In the genomic region with DNA sequence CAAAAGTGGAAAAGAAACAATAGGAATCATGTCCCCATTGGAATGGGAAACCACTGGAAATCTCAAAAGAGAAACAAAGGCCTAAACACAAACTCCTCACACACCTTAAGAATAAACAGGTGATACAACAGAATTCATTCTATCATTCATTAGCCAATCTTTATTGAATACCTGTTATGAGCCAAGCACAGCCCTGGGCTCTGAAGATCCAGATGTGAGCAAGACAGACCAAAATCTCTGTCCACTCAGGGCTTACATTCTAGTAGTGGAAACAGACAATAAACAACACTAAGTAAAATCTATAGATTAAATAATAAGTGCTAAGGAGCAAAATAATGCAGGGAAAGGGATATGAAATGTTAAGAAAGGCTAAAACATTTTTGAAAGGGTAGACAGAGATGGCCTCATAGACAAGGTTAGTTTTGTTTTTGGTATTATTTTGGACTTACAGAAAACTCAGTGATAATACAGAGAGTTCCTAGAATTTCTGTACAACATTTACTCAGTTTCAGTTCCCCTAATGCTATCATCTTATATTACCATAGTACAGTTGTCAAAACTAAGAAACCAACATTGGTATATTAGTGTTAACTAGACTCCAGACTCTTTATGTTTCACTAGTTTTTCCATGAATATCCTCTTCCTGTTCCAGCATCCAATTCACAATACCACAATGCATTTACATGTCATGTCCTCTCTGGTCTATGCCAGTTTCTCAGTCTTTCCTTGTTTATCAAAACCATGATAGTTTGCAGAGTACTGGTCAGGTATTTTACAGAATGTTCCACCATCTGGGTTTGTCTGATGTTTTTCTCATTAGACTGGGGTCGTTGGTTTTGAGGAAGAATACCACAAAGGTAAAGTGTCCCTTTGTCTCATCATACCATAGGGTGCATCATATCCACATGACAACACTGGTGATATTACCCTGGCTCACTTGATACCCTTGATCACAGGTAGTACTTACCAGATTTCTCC, we compare ENCODE assay signal across 11 cellular contexts.
DNase-seq lines count a peak whose midpoint lies in the region; ATAC-seq, FAIRE-seq and TF ChIP-seq lines count a peak whose summit lies in the region.
"Had no signal": no experiment of that assay in that cellular context is flagged by ENCODE, and none has a peak within 500 bp of the region (broad histone marks: within the 10 kb centered on the region; RNA-seq: fewer than 3 reads in every experiment).

No MANE protein-coding gene starts in this region.

- WGBS in psoas muscle, 3 donors = 28 to 45% (median 38%) methylated on average over 1 of the region's 1 CpG

- ATAC-seq in GM19324 (IDR thresholded peaks at IDR 0.05; ENCODE audit: low FRiP score, unreplicated experiment) (peak; percentile 80), HG02885 (IDR thresholded peaks at IDR 0.05; ENCODE audit: poor library complexity, unreplicated experiment) (peak; percentile 97), psoas muscle (no peak)
- ATAC-seq: SK-N-SH treated with all-trans-retinoic acid at 6 μM for 48 hours had no signal

- H3K4me3 ChIP-seq in GM12864 (ENCODE audit: low read depth, low read length) (no peak overlapping the region), Peyer's patch (no peak overlapping the region), psoas muscle (no peak overlapping the region)

- TF ChIP-seq CTCF in GM12864 (IDR thresholded peaks at IDR 0.05; ENCODE audit: low read depth, low read length, missing control alignments) (no peak), Peyer's patch (IDR thresholded peaks at IDR 0.05) (no peak), psoas muscle (IDR thresholded peaks at IDR 0.05) (no peak)

- no peak for TF ChIP-seq POLR2A in Peyer's patch (IDR thresholded peaks at IDR 0.05)

- FAIRE-seq in HTR-8/SVneo (lab: Jason Lieb, UNC) = no peak

- H3K27me3 ChIP-seq in Peyer's patch = no peaks in the 10 kb centered on the region
- no peaks in the 10 kb centered on the region for H3K27me3 ChIP-seq in psoas muscle (ENCODE audit: insufficient read depth in 3 of 3, low read length in 2 of 3)

- H3K4me1 ChIP-seq in Peyer's patch (peaks cover 0 to 8% (median 0%) of the 10 kb centered on the region in 4 donors), psoas muscle (peaks cover 22% of the 10 kb centered on the region)

- H3K27ac ChIP-seq in Peyer's patch (no peak overlapping the region), psoas muscle (no peak overlapping the region)
- H3K27ac ChIP-seq: C4-2B had no signal

- H3K9me3 ChIP-seq in Peyer's patch = no peaks in the 10 kb centered on the region
- H3K9me3 ChIP-seq in psoas muscle = no peaks in the 10 kb centered on the region

- intact Hi-C loops in psoas muscle (cut with DNase I) = loop anchor here (5.0 kb wide), 2 partner anchors 48 to 168 kb away; no protein-coding TSS in a partner anchor

- DNase-seq in GM12864 (ENCODE audit: low read depth) = peak; percentile 41
- DNase-seq in NAMALWA (ENCODE audit: low spot score) = peak; percentile 22
- no peak for DNase-seq in effector CD4-positive, alpha-beta T cell
- no peak for DNase-seq in Peyer's patch
- no peak for DNase-seq in psoas muscle
- DNase-seq in HTR-8/SVneo (ENCODE audit: insufficient read length, low spot score) = no peak
- DNase-seq: NCI-H1092 had no signal

- H3K36me3 ChIP-seq in Peyer's patch = no peaks in the 10 kb centered on the region
- H3K36me3 ChIP-seq in psoas muscle (ENCODE audit: insufficient read depth in 1 of 2, low read depth in 1 of 2) = no peaks in the 10 kb centered on the region

Comparison
In these comparisons a context has a peak if more than half of its experiments do, and no peak if none do; other contexts are left out.
1. DNase-seq: peak in GM12864 (single experiment) and NAMALWA (single experiment); none in effector CD4-positive, alpha-beta T cell (single experiment), Peyer's patch (0 of 3), psoas muscle (0 of 2) and HTR-8/SVneo (single experiment).
2. ATAC-seq: peak in GM19324 (single experiment) and HG02885 (single experiment); none in psoas muscle (0 of 4).